In the genomic region with DNA sequence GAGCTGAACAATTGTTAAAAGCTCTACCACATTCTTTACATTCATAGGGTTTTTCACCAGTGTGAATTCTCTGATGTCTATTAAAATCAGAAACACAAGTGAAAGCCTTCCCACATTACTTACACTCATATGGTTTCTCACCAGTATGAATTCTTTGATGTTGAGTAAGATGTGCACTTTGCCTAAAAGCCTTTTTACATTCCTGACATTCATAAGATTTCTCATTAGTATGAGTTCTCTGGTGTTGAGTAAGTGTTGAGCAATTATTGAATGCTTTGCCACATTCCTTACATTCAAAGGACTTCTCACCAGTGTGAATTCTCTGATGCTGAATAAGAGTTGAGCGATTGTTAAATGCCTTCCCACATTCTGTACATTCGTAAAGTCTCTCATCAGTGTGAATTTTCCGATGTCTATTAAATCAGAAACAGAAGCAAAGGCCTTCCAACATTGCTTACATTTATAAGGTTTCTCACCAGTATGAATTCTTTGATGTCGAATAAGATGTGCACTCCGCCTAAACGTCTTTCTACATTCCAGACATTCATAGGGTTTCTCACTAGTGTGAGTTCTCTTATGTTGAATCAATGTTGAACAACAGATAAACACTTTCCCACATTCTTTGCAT, we compare ENCODE assay signal across 16 cellular contexts. TPM values are rescaled to one million over a fixed set of nuclear protein-coding genes. Genes with fewer than 3 reads are reported as not detected.
DNase-seq lines count a peak whose midpoint lies in the region; ATAC-seq, FAIRE-seq and TF ChIP-seq lines count a peak whose summit lies in the region.
"Had no signal": no experiment of that assay in that cellular context is flagged by ENCODE, and none has a peak within 500 bp of the region (broad histone marks: within the 10 kb centered on the region; RNA-seq: fewer than 3 reads in every experiment).

No MANE protein-coding gene starts in this region.

- no peak overlapping the region for H2AFZ ChIP-seq in GM23338
- H2AFZ ChIP-seq: GM23248 had no signal

- no peak overlapping the region for H3K27ac ChIP-seq in GM23338 (ENCODE audit: low read depth)
- H3K27ac ChIP-seq in small intestine (ENCODE audit: low read depth in 1 of 2, low read length in 1 of 2) = no peak overlapping the region
- H3K27ac ChIP-seq: GM23248 had no signal

- H3K9me3 Mint-ChIP-seq in GM23338 = peaks cover 89% of the 10 kb centered on the region

- FAIRE-seq in small intestine (lab: Jason Lieb, UNC) = no peak
- FAIRE-seq: GM12878 had no signal

- no peak overlapping the region for H3K4me3 Mint-ChIP-seq in GM23338
- H3K4me3 Mint-ChIP-seq: CD14-positive monocyte had no signal

- TF ChIP-seq CTCF in GM23338 (conservative IDR thresholded peaks at IDR 0.05; ENCODE audit: low read depth in 2 of 2) (no peak), fibroblast of mammary gland (conservative IDR thresholded peaks at IDR 0.05; ENCODE audit: control insufficient read depth, insufficient read depth, low read depth, low read length) (no peak)

- H3K4me1 Mint-ChIP-seq in GM23338 = no peaks in the 10 kb centered on the region
- H3K4me1 Mint-ChIP-seq: CD14-positive monocyte had no signal

- H3K27ac Mint-ChIP-seq in GM23338 = no peak overlapping the region
- H3K27ac Mint-ChIP-seq: CD14-positive monocyte had no signal

- H3K4me1 ChIP-seq in GM23338 (ENCODE audit: insufficient read depth) = no peaks in the 10 kb centered on the region
- H3K4me1 ChIP-seq in adipocyte (ENCODE audit: control insufficient read depth, insufficient read depth, low read length) = no peaks in the 10 kb centered on the region
- no peaks in the 10 kb centered on the region for H3K4me1 ChIP-seq in small intestine (ENCODE audit: control insufficient read depth in 2 of 2, insufficient read depth in 1 of 2, low read depth in 1 of 2, low read length in 1 of 2)

- H3K36me3 Mint-ChIP-seq in GM23338 (ENCODE audit: low read depth) = peaks cover 8% of the 10 kb centered on the region
- H3K36me3 Mint-ChIP-seq: CD14-positive monocyte had no signal

- H3K36me3 ChIP-seq in GM23338 (ENCODE audit: insufficient read depth) (peaks cover 14% of the 10 kb centered on the region; the same call in 1 of the 2 replicates), adipocyte (ENCODE audit: control insufficient read depth, insufficient read depth, low read length, severe bottlenecking) (no peaks in the 10 kb centered on the region), small intestine (ENCODE audit: control insufficient read depth in 2 of 2, insufficient read depth in 2 of 2, low read length in 2 of 2) (no peaks in the 10 kb centered on the region)

- peak; percentile 4 for DNase-seq in GM23338 (ENCODE audit: low spot score)
- DNase-seq in adipocyte (ENCODE audit: low read depth) = no peak
- DNase-seq in fibroblast of mammary gland (ENCODE audit: low read depth) = peak; percentile 0
- no peak for DNase-seq in small intestine
- no peak for DNase-seq in 8988T
- DNase-seq in mucosa of gallbladder (ENCODE audit: low spot score) = no peak
- DNase-seq: GM23248, NCI-H1105 treated with DMSO at 0.1 percent for 48 hours, NCI-H1694, NCI-H2081 treated with DMSO at 0.1 percent for 48 hours, SW 1271 had no signal

- no peaks in the 10 kb centered on the region for H3F3A ChIP-seq in GM23338 (replicated peaks; ENCODE audit: low read depth)

- H3K79me2 ChIP-seq in GM23338 (replicated peaks; ENCODE audit: insufficient read depth) = no peaks in the 10 kb centered on the region

- peaks cover 91% of the 10 kb centered on the region for H3K9me3 ChIP-seq in adipocyte (ENCODE audit: control insufficient read depth, low read length)
- H3K9me3 ChIP-seq in small intestine (ENCODE audit: control insufficient read depth, low read depth) = no peaks in the 10 kb centered on the region

- no peak for ATAC-seq in GM23338
- no peak for ATAC-seq in GM18517 (IDR thresholded peaks at IDR 0.05; ENCODE audit: unreplicated experiment)
- ATAC-seq: GM12878, Panc1, Right ventricle myocardium inferior had no signal

- no peak overlapping the region for H3K4me2 ChIP-seq in GM23338

- H3K27me3 Mint-ChIP-seq in GM23338 (ENCODE audit: insufficient read depth, low read depth, poor library complexity) = no peaks in the 10 kb centered on the region

- no peaks in the 10 kb centered on the region for H3K9me2 ChIP-seq in GM23338 (ENCODE audit: insufficient read depth)

- 92 to 95% (median 93%) methylated on average over 6 of the region's 6 CpGs for WGBS in small intestine, 3 donors

- H3K9ac ChIP-seq in adipocyte (ENCODE audit: low read length) = no peak overlapping the region
- H3K9ac ChIP-seq: GM23248 had no signal

- no peak overlapping the region for H3K4me3 ChIP-seq in GM23338
- peak overlapping the region; percentile 61 for H3K4me3 ChIP-seq in adipocyte (ENCODE audit: low read length)
- no peak overlapping the region for H3K4me3 ChIP-seq in fibroblast of mammary gland (ENCODE audit: control insufficient read depth, low read depth, low read length)
- H3K4me3 ChIP-seq in small intestine (ENCODE audit: low read depth in 1 of 2, low read length in 2 of 2) = no peak overlapping the region
- H3K4me3 ChIP-seq: GM12878, GM23248 had no signal

- H3K27me3 ChIP-seq in GM23338 (ENCODE audit: insufficient read depth) (no peaks in the 10 kb centered on the region), adipocyte (replicated peaks; ENCODE audit: control insufficient read depth, insufficient read depth, low read length) (no peaks in the 10 kb centered on the region), small intestine (ENCODE audit: control insufficient read depth in 2 of 2, insufficient read depth in 2 of 2, low read length in 2 of 2) (no peaks in the 10 kb centered on the region)

- no peaks in the 10 kb centered on the region for H4K20me1 ChIP-seq in GM23338 (replicated peaks; ENCODE audit: insufficient read depth)

TF ChIP-seq in GM23338, 12 proteins besides CTCF, POLR2A, EP300 and RAD21 (continues in another document):
- TF ChIP-seq EZH2phosphoT487 (IDR thresholded peaks at IDR 0.05; ENCODE audit: unreplicated experiment) (no peak), ZNF114 (CRISPR knock-in tag; IDR thresholded peaks at IDR 0.05) (no peak), CREB1 (CRISPR knock-in tag; IDR thresholded peaks at IDR 0.05; ENCODE audit: low read depth) (no peak), EZH2 (IDR thresholded peaks at IDR 0.05; ENCODE audit: low read depth, unreplicated experiment) (no peak), POLR2AphosphoS5 (IDR thresholded peaks at IDR 0.05; ENCODE audit: low read depth) (no peak), REST (IDR thresholded peaks at IDR 0.05; ENCODE audit: unreplicated experiment) (no peak), JUNB (IDR thresholded peaks at IDR 0.05; ENCODE audit: unreplicated experiment) (no peak), STAT1 (IDR thresholded peaks at IDR 0.05; ENCODE audit: unreplicated experiment) (no peak), NANOG (IDR thresholded peaks at IDR 0.05; ENCODE audit: borderline replicate concordance) (no peak)
- TF ChIP-seq, protein P1, sequence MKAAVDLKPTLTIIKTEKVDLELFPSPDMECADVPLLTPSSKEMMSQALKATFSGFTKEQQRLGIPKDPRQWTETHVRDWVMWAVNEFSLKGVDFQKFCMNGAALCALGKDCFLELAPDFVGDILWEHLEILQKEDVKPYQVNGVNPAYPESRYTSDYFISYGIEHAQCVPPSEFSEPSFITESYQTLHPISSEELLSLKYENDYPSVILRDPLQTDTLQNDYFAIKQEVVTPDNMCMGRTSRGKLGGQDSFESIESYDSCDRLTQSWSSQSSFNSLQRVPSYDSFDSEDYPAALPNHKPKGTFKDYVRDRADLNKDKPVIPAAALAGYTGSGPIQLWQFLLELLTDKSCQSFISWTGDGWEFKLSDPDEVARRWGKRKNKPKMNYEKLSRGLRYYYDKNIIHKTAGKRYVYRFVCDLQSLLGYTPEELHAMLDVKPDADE (IDR thresholded peaks at IDR 0.05) = no peak

RNA-seq across cellular contexts. Expression of gene ZFP30, which starts 14.2 kb away (rescaled TPM):
- 5.9 and 6.3 TPM in 2 replicates for total RNA-seq in GM23338 (2014; rRNA removed; shearing (Covaris generic))
- polyA plus RNA-seq in GM23338 (2016; fragmentation: Nextera tagmentation; extraction: Ambion mirVana) (2.0 and 2.1 TPM in 2 replicates), small intestine (1 to 10 TPM in 1 of 3 donors, under 1 TPM in 2; 0.27 to 4.4 (median 0.45) TPM)
- total RNA-seq in mucosa of gallbladder = 16.0 TPM

RNA-seq across cellular contexts. Expression of gene ZNF607, which starts 50.1 kb away (rescaled TPM):
- 9.0 and 11.4 TPM in 2 replicates for total RNA-seq in GM23338 (2014; rRNA removed; shearing (Covaris generic))
- 3.0 and 3.2 TPM in 2 replicates for polyA plus RNA-seq in GM23338 (2016; fragmentation: Nextera tagmentation; extraction: Ambion mirVana)
- 1 to 10 TPM; 1.1 to 2.2 (median 2.0) TPM for polyA plus RNA-seq in small intestine
- 15.3 TPM for total RNA-seq in mucosa of gallbladder

Comparison
In these comparisons a context has a peak if more than half of its experiments do, and no peak if none do; other contexts are left out.
1. DNase-seq: peak in GM23338 (single experiment) and fibroblast of mammary gland (single experiment); none in adipocyte (single experiment), small intestine (single experiment), 8988T (single experiment) and mucosa of gallbladder (single experiment).